ENCODE assay signal across 8 cellular contexts in the genomic region with DNA sequence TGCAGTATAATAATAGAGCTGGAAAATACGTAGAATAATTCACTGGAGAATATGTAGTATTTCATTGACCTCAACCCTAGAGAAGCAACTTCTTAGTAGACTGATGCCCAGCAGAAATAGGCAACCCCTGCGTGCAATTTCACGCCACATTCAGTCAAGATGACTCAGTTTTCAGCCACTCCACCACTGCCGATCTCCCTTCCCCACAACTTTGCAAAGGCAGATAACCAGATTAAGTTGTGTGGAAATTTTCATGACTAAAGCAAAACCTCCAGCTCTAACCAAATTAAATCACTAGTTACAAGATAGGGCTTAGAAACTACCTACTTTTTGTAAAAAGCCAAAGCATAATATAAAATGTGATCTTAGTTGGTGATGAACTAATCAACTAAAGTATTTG.
A peak's percentile ranks its signal among the peaks of the same experiment; 100 is the strongest.
DNase-seq lines count a peak whose midpoint lies in the region; ATAC-seq and TF ChIP-seq lines count a peak whose summit lies in the region.

No MANE protein-coding gene starts in this region.

- H3K27me3 Mint-ChIP-seq in WTC11 (ENCODE audit: low read depth), result no peaks in the 10 kb centered on the region; the same call in 1 of the 2 replicates

- in situ Hi-C loops in astrocyte of the cerebellum (cut with HindIII; ENCODE audit: low sequenced_read_pairs), result no loop called here

- H3K9me3 Mint-ChIP-seq in WTC11, result peaks cover 6% of the 10 kb centered on the region; the same call in 1 of the 2 replicates

- H3K27ac Mint-ChIP-seq in WTC11, result no peak overlapping the region

- no peak overlapping the region for H3K4me3 ChIP-seq in astrocyte of the cerebellum (ENCODE audit: low read depth, low read length)

- ATAC-seq in SK-N-SH treated with all-trans-retinoic acid at 6 μM for 48 hours, result peak; percentile 35
- no peak for ATAC-seq in GM21515 (IDR thresholded peaks at IDR 0.05; ENCODE audit: unreplicated experiment)
- ATAC-seq in WTC11, result no peak

- no peaks in the 10 kb centered on the region for H3K36me3 Mint-ChIP-seq in WTC11

- H3K4me3 Mint-ChIP-seq in WTC11, result no peak overlapping the region

- POLR2A ChIA-PET in WTC11 (lab: Charles Lee), result no interaction called here

- peak; percentile 62 for DNase-seq in stimulated activated naive CD4-positive, alpha-beta T cell treated with Interleukin-2 at 50 U/mL for 16 hours (lab: John Stamatoyannopoulos, UW)
- no peak for DNase-seq in stimulated activated naive CD4-positive, alpha-beta T cell (lab: John Stamatoyannopoulos, UW)
- DNase-seq in astrocyte of the cerebellum (ENCODE audit: low read depth), result peak; percentile 89
- peak; percentile 78 for DNase-seq in stimulated activated CD4-positive, alpha-beta T cell treated with anti-CD3 and anti-CD28 coated beads, Interleukin-15, amount 100 ng/mL, for 24 hours
- no peak for DNase-seq in WTC11 (ENCODE audit: low spot score)
- no peak for DNase-seq in mucosa of gallbladder (ENCODE audit: low spot score)

- TF ChIP-seq CTCF in astrocyte of the cerebellum (IDR thresholded peaks at IDR 0.05; ENCODE audit: low read depth, low read length, missing control alignments), result no peak
- TF ChIP-seq CTCF in WTC11 (IDR thresholded peaks at IDR 0.05), result no peak

- H3K4me1 Mint-ChIP-seq in WTC11, result peaks cover 1% of the 10 kb centered on the region

- CTCF ChIA-PET in WTC11 (lab: Charles Lee), result no interaction called here

TF ChIP-seq in SK-N-SH treated with all-trans-retinoic acid at 6 μM for 48 hours, 23 proteins besides CTCF, POLR2A, EP300 and RAD21:
- TF ChIP-seq ZFP30 (CRISPR knock-in tag; IDR thresholded peaks at IDR 0.05), result no peak
- no peak for TF ChIP-seq ZNF70 (CRISPR knock-in tag; IDR thresholded peaks at IDR 0.05)
- TF ChIP-seq TCF4 (CRISPR knock-in tag; IDR thresholded peaks at IDR 0.05; ENCODE audit: borderline replicate concordance), result no peak
- TF ChIP-seq ZNF565 (CRISPR knock-in tag; conservative IDR thresholded peaks at IDR 0.05; ENCODE audit: low read depth), result no peak
- TF ChIP-seq, protein P1, sequence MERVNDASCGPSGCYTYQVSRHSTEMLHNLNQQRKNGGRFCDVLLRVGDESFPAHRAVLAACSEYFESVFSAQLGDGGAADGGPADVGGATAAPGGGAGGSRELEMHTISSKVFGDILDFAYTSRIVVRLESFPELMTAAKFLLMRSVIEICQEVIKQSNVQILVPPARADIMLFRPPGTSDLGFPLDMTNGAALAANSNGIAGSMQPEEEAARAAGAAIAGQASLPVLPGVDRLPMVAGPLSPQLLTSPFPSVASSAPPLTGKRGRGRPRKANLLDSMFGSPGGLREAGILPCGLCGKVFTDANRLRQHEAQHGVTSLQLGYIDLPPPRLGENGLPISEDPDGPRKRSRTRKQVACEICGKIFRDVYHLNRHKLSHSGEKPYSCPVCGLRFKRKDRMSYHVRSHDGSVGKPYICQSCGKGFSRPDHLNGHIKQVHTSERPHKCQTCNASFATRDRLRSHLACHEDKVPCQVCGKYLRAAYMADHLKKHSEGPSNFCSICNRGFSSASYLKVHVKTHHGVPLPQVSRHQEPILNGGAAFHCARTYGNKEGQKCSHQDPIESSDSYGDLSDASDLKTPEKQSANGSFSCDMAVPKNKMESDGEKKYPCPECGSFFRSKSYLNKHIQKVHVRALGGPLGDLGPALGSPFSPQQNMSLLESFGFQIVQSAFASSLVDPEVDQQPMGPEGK (CRISPR knock-in tag; IDR thresholded peaks at IDR 0.05; ENCODE audit: borderline replicate concordance), result no peak
- TF ChIP-seq GLIS3 (CRISPR knock-in tag; IDR thresholded peaks at IDR 0.05), result no peak
- TF ChIP-seq BACH2 (CRISPR knock-in tag; IDR thresholded peaks at IDR 0.05; ENCODE audit: borderline replicate concordance), result no peak
- TF ChIP-seq ISL1 (CRISPR knock-in tag; IDR thresholded peaks at IDR 0.05), result no peak
- TF ChIP-seq, protein P2, sequence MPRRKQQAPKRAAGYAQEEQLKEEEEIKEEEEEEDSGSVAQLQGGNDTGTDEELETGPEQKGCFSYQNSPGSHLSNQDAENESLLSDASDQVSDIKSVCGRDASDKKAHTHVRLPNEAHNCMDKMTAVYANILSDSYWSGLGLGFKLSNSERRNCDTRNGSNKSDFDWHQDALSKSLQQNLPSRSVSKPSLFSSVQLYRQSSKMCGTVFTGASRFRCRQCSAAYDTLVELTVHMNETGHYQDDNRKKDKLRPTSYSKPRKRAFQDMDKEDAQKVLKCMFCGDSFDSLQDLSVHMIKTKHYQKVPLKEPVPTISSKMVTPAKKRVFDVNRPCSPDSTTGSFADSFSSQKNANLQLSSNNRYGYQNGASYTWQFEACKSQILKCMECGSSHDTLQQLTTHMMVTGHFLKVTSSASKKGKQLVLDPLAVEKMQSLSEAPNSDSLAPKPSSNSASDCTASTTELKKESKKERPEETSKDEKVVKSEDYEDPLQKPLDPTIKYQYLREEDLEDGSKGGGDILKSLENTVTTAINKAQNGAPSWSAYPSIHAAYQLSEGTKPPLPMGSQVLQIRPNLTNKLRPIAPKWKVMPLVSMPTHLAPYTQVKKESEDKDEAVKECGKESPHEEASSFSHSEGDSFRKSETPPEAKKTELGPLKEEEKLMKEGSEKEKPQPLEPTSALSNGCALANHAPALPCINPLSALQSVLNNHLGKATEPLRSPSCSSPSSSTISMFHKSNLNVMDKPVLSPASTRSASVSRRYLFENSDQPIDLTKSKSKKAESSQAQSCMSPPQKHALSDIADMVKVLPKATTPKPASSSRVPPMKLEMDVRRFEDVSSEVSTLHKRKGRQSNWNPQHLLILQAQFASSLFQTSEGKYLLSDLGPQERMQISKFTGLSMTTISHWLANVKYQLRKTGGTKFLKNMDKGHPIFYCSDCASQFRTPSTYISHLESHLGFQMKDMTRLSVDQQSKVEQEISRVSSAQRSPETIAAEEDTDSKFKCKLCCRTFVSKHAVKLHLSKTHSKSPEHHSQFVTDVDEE (CRISPR knock-in tag; IDR thresholded peaks at IDR 0.05), result no peak
- TF ChIP-seq TOX (CRISPR knock-in tag; IDR thresholded peaks at IDR 0.05; ENCODE audit: borderline replicate concordance), result no peak

TF ChIP-seq in WTC11, 78 proteins besides CTCF, POLR2A, EP300 and RAD21 (continues in another document):
- TF ChIP-seq, protein P3, sequence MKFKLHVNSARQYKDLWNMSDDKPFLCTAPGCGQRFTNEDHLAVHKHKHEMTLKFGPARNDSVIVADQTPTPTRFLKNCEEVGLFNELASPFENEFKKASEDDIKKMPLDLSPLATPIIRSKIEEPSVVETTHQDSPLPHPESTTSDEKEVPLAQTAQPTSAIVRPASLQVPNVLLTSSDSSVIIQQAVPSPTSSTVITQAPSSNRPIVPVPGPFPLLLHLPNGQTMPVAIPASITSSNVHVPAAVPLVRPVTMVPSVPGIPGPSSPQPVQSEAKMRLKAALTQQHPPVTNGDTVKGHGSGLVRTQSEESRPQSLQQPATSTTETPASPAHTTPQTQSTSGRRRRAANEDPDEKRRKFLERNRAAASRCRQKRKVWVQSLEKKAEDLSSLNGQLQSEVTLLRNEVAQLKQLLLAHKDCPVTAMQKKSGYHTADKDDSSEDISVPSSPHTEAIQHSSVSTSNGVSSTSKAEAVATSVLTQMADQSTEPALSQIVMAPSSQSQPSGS (CRISPR knock-in tag; IDR thresholded peaks at IDR 0.05; ENCODE audit: borderline replicate concordance, low read depth), result no peak
- TF ChIP-seq TEAD1 (CRISPR knock-in tag; IDR thresholded peaks at IDR 0.05) (no peak), CBFB (CRISPR knock-in tag; IDR thresholded peaks at IDR 0.05; ENCODE audit: low read depth) (no peak), ETV6 (CRISPR knock-in tag; IDR thresholded peaks at IDR 0.05) (no peak), NR1H2 (CRISPR knock-in tag; IDR thresholded peaks at IDR 0.05) (no peak), ZNF138 (CRISPR knock-in tag; conservative IDR thresholded peaks at IDR 0.05) (no peak)
- TF ChIP-seq, protein P4, sequence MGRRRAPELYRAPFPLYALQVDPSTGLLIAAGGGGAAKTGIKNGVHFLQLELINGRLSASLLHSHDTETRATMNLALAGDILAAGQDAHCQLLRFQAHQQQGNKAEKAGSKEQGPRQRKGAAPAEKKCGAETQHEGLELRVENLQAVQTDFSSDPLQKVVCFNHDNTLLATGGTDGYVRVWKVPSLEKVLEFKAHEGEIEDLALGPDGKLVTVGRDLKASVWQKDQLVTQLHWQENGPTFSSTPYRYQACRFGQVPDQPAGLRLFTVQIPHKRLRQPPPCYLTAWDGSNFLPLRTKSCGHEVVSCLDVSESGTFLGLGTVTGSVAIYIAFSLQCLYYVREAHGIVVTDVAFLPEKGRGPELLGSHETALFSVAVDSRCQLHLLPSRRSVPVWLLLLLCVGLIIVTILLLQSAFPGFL (CRISPR knock-in tag; IDR thresholded peaks at IDR 0.05; ENCODE audit: borderline replicate concordance), result no peak
- TF ChIP-seq, protein P5, sequence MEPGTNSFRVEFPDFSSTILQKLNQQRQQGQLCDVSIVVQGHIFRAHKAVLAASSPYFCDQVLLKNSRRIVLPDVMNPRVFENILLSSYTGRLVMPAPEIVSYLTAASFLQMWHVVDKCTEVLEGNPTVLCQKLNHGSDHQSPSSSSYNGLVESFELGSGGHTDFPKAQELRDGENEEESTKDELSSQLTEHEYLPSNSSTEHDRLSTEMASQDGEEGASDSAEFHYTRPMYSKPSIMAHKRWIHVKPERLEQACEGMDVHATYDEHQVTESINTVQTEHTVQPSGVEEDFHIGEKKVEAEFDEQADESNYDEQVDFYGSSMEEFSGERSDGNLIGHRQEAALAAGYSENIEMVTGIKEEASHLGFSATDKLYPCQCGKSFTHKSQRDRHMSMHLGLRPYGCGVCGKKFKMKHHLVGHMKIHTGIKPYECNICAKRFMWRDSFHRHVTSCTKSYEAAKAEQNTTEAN (CRISPR knock-in tag; IDR thresholded peaks at IDR 0.05), result no peak
- TF ChIP-seq, protein P6, sequence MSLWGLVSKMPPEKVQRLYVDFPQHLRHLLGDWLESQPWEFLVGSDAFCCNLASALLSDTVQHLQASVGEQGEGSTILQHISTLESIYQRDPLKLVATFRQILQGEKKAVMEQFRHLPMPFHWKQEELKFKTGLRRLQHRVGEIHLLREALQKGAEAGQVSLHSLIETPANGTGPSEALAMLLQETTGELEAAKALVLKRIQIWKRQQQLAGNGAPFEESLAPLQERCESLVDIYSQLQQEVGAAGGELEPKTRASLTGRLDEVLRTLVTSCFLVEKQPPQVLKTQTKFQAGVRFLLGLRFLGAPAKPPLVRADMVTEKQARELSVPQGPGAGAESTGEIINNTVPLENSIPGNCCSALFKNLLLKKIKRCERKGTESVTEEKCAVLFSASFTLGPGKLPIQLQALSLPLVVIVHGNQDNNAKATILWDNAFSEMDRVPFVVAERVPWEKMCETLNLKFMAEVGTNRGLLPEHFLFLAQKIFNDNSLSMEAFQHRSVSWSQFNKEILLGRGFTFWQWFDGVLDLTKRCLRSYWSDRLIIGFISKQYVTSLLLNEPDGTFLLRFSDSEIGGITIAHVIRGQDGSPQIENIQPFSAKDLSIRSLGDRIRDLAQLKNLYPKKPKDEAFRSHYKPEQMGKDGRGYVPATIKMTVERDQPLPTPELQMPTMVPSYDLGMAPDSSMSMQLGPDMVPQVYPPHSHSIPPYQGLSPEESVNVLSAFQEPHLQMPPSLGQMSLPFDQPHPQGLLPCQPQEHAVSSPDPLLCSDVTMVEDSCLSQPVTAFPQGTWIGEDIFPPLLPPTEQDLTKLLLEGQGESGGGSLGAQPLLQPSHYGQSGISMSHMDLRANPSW (CRISPR knock-in tag; conservative IDR thresholded peaks at IDR 0.05; ENCODE audit: low read depth), result no peak

Comparison
In these comparisons a context has a peak if more than half of its experiments do, and no peak if none do; other contexts are left out.
1. DNase-seq: peak in stimulated activated naive CD4-positive, alpha-beta T cell treated with Interleukin-2 at 50 U/mL for 16 hours (single experiment), astrocyte of the cerebellum (single experiment) and stimulated activated CD4-positive, alpha-beta T cell treated with anti-CD3 and anti-CD28 coated beads, Interleukin-15, amount 100 ng/mL, for 24 hours (single experiment); none in stimulated activated naive CD4-positive, alpha-beta T cell (0 of 6), WTC11 (single experiment) and mucosa of gallbladder (single experiment).